ENCODE assay signal across 27 cellular contexts in genomic region chr5:95563367-95563766, GRCh38. TPM values are rescaled to one million over a fixed set of nuclear protein-coding genes. Genes with fewer than 3 reads are reported as not detected.
"Had no signal": no experiment of that assay in that cellular context is flagged by ENCODE, and none has a peak within 500 bp of the region (broad histone marks: within the 10 kb centered on the region; RNA-seq: fewer than 3 reads in every experiment).

No MANE protein-coding gene starts in this region.

- ATAC-seq: stimulated activated effector memory CD8-positive, alpha-beta T cell treated with anti-CD3 and anti-CD28 coated beads, Interleukin-12 subunit alpha, Interleukin-12 subunit beta, amount 100 ng/mL, for 72 hours; stimulated activated memory B cell treated with anti-CD40 and anti-IgM and Interleukin-4, amounts not matched to agents 10 μg/mL and 1 μg/mL and 100 μg/mL, for 72 hours; stimulated activated naive B cell treated with anti-CD40 and anti-IgM and Interleukin-4, amounts not matched to agents 10 μg/mL and 1 μg/mL and 100 μg/mL, for 72 hours; stimulated activated naive CD8-positive, alpha-beta T cell treated with anti-CD3 and anti-CD28 coated beads, Interleukin-15, amount 100 ng/mL, for 72 hours; stimulated activated naive CD8-positive, alpha-beta T cell treated with anti-CD3 and anti-CD28 coated beads, Interleukin-15, Interleukin-2, amounts not matched to agents 100 U/mL and 50 U/mL, for 24 hours; upper lobe of right lung had no signal

- H3K27ac ChIP-seq: stomach, suprapubic skin, testis, thoracic aorta, thyroid gland, tibial artery, tibial nerve, transverse colon, upper lobe of left lung, upper lobe of right lung, uterus, vagina had no signal

- H3K4me3 ChIP-seq: stomach, suprapubic skin, testis, thoracic aorta, thyroid gland, tibial artery, tibial nerve, transverse colon, upper lobe of left lung, upper lobe of right lung, uterus, vagina had no signal

- H3K9me3 ChIP-seq: stomach, suprapubic skin, testis, thoracic aorta, thyroid gland, tibial artery, tibial nerve, transverse colon, upper lobe of left lung, upper lobe of right lung, uterus, vagina had no signal

- FAIRE-seq: urothelium cell line had no signal

- H3K27me3 ChIP-seq: stomach, suprapubic skin, testis, thyroid gland, tibial artery, tibial nerve, transverse colon, upper lobe of left lung, upper lobe of right lung, uterus, vagina had no signal

- DNase-seq: stimulated activated CD4-positive, alpha-beta T cell treated with anti-CD3 and anti-CD28 coated beads, Interleukin-2, amount 100 ng/mL, for 48 hours; stimulated activated CD4-positive, alpha-beta T cell treated with anti-CD3 and anti-CD28 coated beads, Interleukin-4, amount 100 ng/mL, for 1 hour; stimulated activated CD4-positive, alpha-beta T cell treated with anti-CD3 and anti-CD28 coated beads, Interleukin-4, amount 100 ng/mL, for 24 hours; stimulated activated CD4-positive, alpha-beta T cell treated with anti-CD3 and anti-CD28 coated beads, Interleukin-4, amount 100 ng/mL, for 4 hours; stimulated activated CD8-positive, alpha-beta memory T cell treated with anti-CD3 and anti-CD28 coated beads, Interleukin-4, amount 100 ng/mL, for 48 hours; stimulated activated naive B cell treated with anti-CD40 and anti-IgM and Interleukin-4, amounts not matched to agents 10 μg/mL and 1 μg/mL and 100 μg/mL, for 72 hours; stimulated activated naive CD4-positive, alpha-beta T cell; stimulated activated naive CD4-positive, alpha-beta T cell treated with Interleukin-2 at 50 U/mL for 16 hours; stimulated activated naive CD8-positive, alpha-beta T cell treated with anti-CD3 and anti-CD28 coated beads, Interleukin-15, amount 100 ng/mL, for 72 hours; stimulated activated naive CD8-positive, alpha-beta T cell treated with anti-CD3 and anti-CD28 coated beads, Interleukin-15, Interleukin-2, amounts not matched to agents 100 U/mL and 50 U/mL, for 24 hours; stomach; substantia nigra; testis; thyroid gland; tibial artery; transverse colon; upper lobe of left lung; upper lobe of right lung; uterus had no signal

- H3K36me3 ChIP-seq: thoracic aorta, thyroid gland, uterus had no signal

- H3K4me1 ChIP-seq: stomach, suprapubic skin, testis, thyroid gland, tibial artery, tibial nerve, transverse colon, upper lobe of left lung, upper lobe of right lung, uterus, vagina had no signal

RNA-seq across cellular contexts. Expression of gene GPR150, which starts 56.5 kb away (rescaled TPM):
- total RNA-seq: urinary bladder, uterus had no signal
